ENCODE assay signal across 1 cellular context in genomic region chr1:70205076-70205436, GRCh38.
TF ChIP-seq lines count a peak whose summit lies in the region.

No MANE protein-coding gene starts in this region.

TF ChIP-seq in GM23338, 12 proteins besides CTCF, POLR2A, EP300 and RAD21 (continued from another document):
- TF ChIP-seq ZNF462 (CRISPR knock-in tag; IDR thresholded peaks at IDR 0.05): no peak
- no peak for TF ChIP-seq ZNF114 (CRISPR knock-in tag; IDR thresholded peaks at IDR 0.05)
